ENCODE assay signal across 1 cellular context in genomic region chr1:154222518-154222917, GRCh38.
TF ChIP-seq lines count a peak whose summit lies in the region.

No MANE protein-coding gene starts in this region.

TF ChIP-seq in H1, 55 proteins besides CTCF, POLR2A, EP300 and RAD21:
- TF ChIP-seq NRF1 (IDR thresholded peaks at IDR 0.05; ENCODE audit: low read depth, low read length) (no peak), TAF1 (IDR thresholded peaks at IDR 0.05; ENCODE audit: low read depth, low read length) (no peak), RXRA (IDR thresholded peaks at IDR 0.05; ENCODE audit: insufficient read depth, low read depth, low read length) (no peak), CREB1 (IDR thresholded peaks at IDR 0.05) (no peak), CTBP2 (IDR thresholded peaks at IDR 0.05; ENCODE audit: borderline replicate concordance, insufficient read depth, insufficient read length, low read length) (no peak)
TF ChIP-seq in H1: peak in this region for 0.
